In the genomic region with DNA sequence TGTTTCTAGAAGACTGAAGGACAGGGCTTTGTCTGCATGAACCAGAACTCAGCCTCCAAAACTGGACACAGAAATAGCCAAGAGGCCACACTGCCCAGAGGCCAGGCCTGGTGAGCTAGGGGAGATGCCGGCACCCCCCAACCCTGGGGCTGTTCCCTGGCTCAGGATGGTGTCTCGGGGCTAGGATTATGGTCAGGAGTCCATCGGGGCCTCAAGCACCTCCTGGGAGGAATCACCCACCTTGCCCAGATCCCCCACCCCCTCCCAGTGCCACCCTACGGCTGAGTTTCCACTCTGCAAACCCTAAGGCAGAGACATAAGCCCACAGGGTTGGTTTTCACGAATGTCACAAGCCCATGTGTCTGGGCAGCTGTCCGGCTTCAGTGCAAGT, we compare ENCODE assay signal across 1 cellular context.
TF ChIP-seq lines count a peak whose summit lies in the region.

No MANE protein-coding gene starts in this region.

TF ChIP-seq in H1, 55 proteins besides CTCF, POLR2A, EP300 and RAD21:
- no peak for TF ChIP-seq ZNF274 (IDR thresholded peaks at IDR 0.05; ENCODE audit: borderline replicate concordance, extremely low read depth, low read length)
- peak; percentile 31; the same call in 1 of the 2 replicates for TF ChIP-seq SIX5 (IDR thresholded peaks at IDR 0.05; ENCODE audit: low read depth, low read length)
- TF ChIP-seq SP1 (IDR thresholded peaks at IDR 0.05; ENCODE audit: low read depth, low read length), result peak; percentile 76; the same call in 1 of the 2 replicates
- TF ChIP-seq SIN3A (conservative IDR thresholded peaks at IDR 0.05 in 1 of 2, IDR thresholded peaks at IDR 0.05 in 1 of 2; ENCODE audit: low read depth in 1 of 2, low read length in 2 of 2), result peak in 1 of 2 experiments; percentile 94; a peak in 1 of 4 replicates
